Comparison of ENCODE assay signal across 20 cellular contexts in the genomic region with DNA sequence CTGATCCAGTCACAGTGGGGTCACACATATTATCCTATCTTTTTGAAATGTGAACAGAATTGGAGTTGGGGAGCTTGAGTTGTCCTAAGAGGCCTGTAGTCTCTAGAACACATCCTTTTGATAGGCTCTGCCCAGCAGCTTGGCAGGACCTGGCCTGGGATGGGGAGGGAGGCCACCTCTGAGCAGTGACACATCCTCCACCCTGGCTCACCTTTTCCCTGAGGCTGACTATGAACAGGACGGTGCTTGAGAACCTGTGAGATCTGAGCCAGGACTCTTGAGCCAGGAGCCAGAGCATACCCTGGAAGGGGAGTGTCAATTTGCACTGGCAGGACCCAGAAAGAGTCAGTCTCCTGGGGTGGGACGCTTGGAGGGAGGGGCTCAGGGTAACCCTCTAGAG. TPM values are rescaled to one million over a fixed set of nuclear protein-coding genes. Genes with fewer than 3 reads are reported as not detected.
"Had no signal": no experiment of that assay in that cellular context is flagged by ENCODE, and none has a peak within 500 bp of the region (broad histone marks: within the 10 kb centered on the region; RNA-seq: fewer than 3 reads in every experiment).

No MANE protein-coding gene starts in this region.

- H3K36me3 ChIP-seq: left ventricle myocardium inferior, lower lobe of right lung, right lobe of liver, thyroid gland, uterus had no signal

- H3K27ac ChIP-seq: foreskin keratinocyte, left ventricle myocardium inferior, lower lobe of right lung, parathyroid adenoma, psoas muscle, right lobe of liver, skin epidermis, thyroid gland, uterus had no signal

- H3K4me1 ChIP-seq: foreskin keratinocyte, lower lobe of right lung, parathyroid adenoma, psoas muscle, right lobe of liver, thyroid gland, uterus had no signal

- H3K36me3 Mint-ChIP-seq: immature natural killer cell, memory B cell, type B pancreatic cell had no signal

- H3K4me3 Mint-ChIP-seq: effector memory CD8-positive, alpha-beta T cell; immature natural killer cell; memory B cell; nephron progenitor cell; type B pancreatic cell had no signal

- H3K9me3 Mint-ChIP-seq: effector memory CD8-positive, alpha-beta T cell; immature natural killer cell; memory B cell; type B pancreatic cell had no signal

- H3K27ac Mint-ChIP-seq: effector memory CD8-positive, alpha-beta T cell; immature natural killer cell; memory B cell; nephron progenitor cell; type B pancreatic cell had no signal

- H3K9me3 ChIP-seq: lower lobe of right lung, psoas muscle, right lobe of liver, thyroid gland, uterus had no signal

- ATAC-seq: effector memory CD8-positive, alpha-beta T cell; foreskin keratinocyte; left cardiac atrium; lower lobe of right lung; psoas muscle; right lobe of liver had no signal

- H3K9ac ChIP-seq: parathyroid adenoma had no signal

- H3K4me1 Mint-ChIP-seq: immature natural killer cell, memory B cell had no signal

- H3K4me3 ChIP-seq: left ventricle myocardium inferior, lower lobe of right lung, psoas muscle, right lobe of liver, skin epidermis, thyroid gland, uterus had no signal

- H3K27me3 ChIP-seq: right lobe of liver, thyroid gland, uterus had no signal

- DNase-seq: effector memory CD8-positive, alpha-beta T cell; foreskin keratinocyte; immature natural killer cell; kidney; left cardiac atrium; left ventricle myocardium inferior; lower lobe of right lung; midbrain; nephron progenitor cell; retina; stimulated activated CD4-positive, alpha-beta T cell treated with anti-CD3 and anti-CD28 coated beads, Interleukin-12 subunit alpha, Interleukin-12 subunit beta, amount 100 ng/mL, for 4 hours; stimulated activated naive CD4-positive, alpha-beta T cell treated with Interleukin-2 at 50 U/mL for 16 hours; thyroid gland; uterus had no signal

RNA-seq across cellular contexts. Expression of a gene that starts 17.6 kb away (rescaled TPM):
- total RNA-seq: lower lobe of right lung, right lobe of liver had no signal
- polyA plus RNA-seq: immature natural killer cell had no signal

RNA-seq across cellular contexts. Expression of a gene that starts 17.7 kb away (rescaled TPM):
- total RNA-seq: foreskin keratinocyte, left ventricle myocardium inferior, thyroid gland had no signal
- polyA plus RNA-seq: immature natural killer cell had no signal
